In genomic region chr15:94968133-94968532, GRCh38 we compare ENCODE assay signal across 16 cellular contexts.
"Had no signal": no experiment of that assay in that cellular context is flagged by ENCODE, and none has a peak within 500 bp of the region (broad histone marks: within the 10 kb centered on the region; RNA-seq: fewer than 3 reads in every experiment).

No MANE protein-coding gene starts in this region.

- H3K9me2 ChIP-seq: SK-N-SH had no signal

- ATAC-seq: natural killer cell treated with Interleukin-12 subunit alpha and Interleukin-12 subunit beta and Interleukin-15 and Interleukin-18, amount 100 ng/mL, for 72 hours; stimulated activated naive CD8-positive, alpha-beta T cell treated with anti-CD3 and anti-CD28 coated beads, Interleukin-15, Interleukin-2, amounts not matched to agents 100 U/mL and 50 U/mL, for 24 hours; T-cell had no signal

- FAIRE-seq: endometrium had no signal

- H3K9me3 ChIP-seq: SK-N-SH, suprapubic skin, upper lobe of left lung had no signal

- H3K4me1 ChIP-seq: suprapubic skin, upper lobe of left lung had no signal

- H3K27me3 ChIP-seq: suprapubic skin, upper lobe of left lung had no signal

- H3K4me3 ChIP-seq: skin epidermis, suprapubic skin, upper lobe of left lung had no signal

- H3K4me2 ChIP-seq: SK-N-SH had no signal

- H3K27ac ChIP-seq: skin epidermis, suprapubic skin, upper lobe of left lung had no signal

- DNase-seq: activated CD4-positive, alpha-beta T cell treated with anti-CD3 and anti-CD28 coated beads, Interleukin-2, amount 50 U/mL, for 1 hour; activated naive CD4-positive, alpha-beta T cell; activated naive CD8-positive, alpha-beta T cell treated with anti-CD3 and anti-CD28 coated beads, Interleukin-2, amount 10 ng/mL, durations not matched to agents 7 days and 5 days; glutamatergic neuron; nucleus accumbens; posterior cingulate gyrus; retina; SK-N-SH; stimulated activated naive CD8-positive, alpha-beta T cell treated with anti-CD3 and anti-CD28 coated beads, Interleukin-15, Interleukin-2, amounts not matched to agents 100 U/mL and 50 U/mL, for 24 hours; T-cell; T-helper 9 cell; upper lobe of left lung had no signal

- H3K36me3 ChIP-seq: suprapubic skin, upper lobe of left lung had no signal
